1 cellular context compared by ENCODE assay signal in genomic region chr5:179806250-179807045, GRCh38.
TF ChIP-seq lines count a peak whose summit lies in the region.

MGAT4B (minus strand) TSS chr5:179806866; CDS start chr5:179806583, 283 bp downstream.

TF ChIP-seq in K562, 482 proteins besides CTCF, POLR2A, EP300 and RAD21 (continued from another document and continues in another):
- peak in 1 of 2 experiments; percentile 71; a peak in 1 of 4 replicates for TF ChIP-seq RCOR1 (IDR thresholded peaks at IDR 0.05; ENCODE audit: borderline replicate concordance in 1 of 2, low read depth in 2 of 2, low read length in 2 of 2)
- no peak for TF ChIP-seq BRCA1 (IDR thresholded peaks at IDR 0.05)
- TF ChIP-seq BRCA1 (CRISPR knock-in tag; IDR thresholded peaks at IDR 0.05), result no peak
- no peak for TF ChIP-seq BDP1 (IDR thresholded peaks at IDR 0.05; ENCODE audit: insufficient read depth, insufficient read length)
- no peak for TF ChIP-seq ZNF589 (CRISPR knock-in tag; IDR thresholded peaks at IDR 0.05; ENCODE audit: low read depth)
- TF ChIP-seq NCOA1 (IDR thresholded peaks at IDR 0.05; ENCODE audit: low read depth), result no peak
- TF ChIP-seq, protein P1, sequence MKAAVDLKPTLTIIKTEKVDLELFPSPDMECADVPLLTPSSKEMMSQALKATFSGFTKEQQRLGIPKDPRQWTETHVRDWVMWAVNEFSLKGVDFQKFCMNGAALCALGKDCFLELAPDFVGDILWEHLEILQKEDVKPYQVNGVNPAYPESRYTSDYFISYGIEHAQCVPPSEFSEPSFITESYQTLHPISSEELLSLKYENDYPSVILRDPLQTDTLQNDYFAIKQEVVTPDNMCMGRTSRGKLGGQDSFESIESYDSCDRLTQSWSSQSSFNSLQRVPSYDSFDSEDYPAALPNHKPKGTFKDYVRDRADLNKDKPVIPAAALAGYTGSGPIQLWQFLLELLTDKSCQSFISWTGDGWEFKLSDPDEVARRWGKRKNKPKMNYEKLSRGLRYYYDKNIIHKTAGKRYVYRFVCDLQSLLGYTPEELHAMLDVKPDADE (conservative IDR thresholded peaks at IDR 0.05; ENCODE audit: control insufficient read depth, low read depth, low read length), result 0 out of 2 replicates have a peak, but pooled peaks have one; percentile 26
- no peak for TF ChIP-seq SMARCA5 (IDR thresholded peaks at IDR 0.05)
- 0 out of 6 replicates have a peak, but pooled peaks of 1 of the 3 experiments have one; percentile 18 for TF ChIP-seq ZBTB11 (CRISPR knock-in tag; IDR thresholded peaks at IDR 0.05)
- TF ChIP-seq ZNF253 (CRISPR knock-in tag; conservative IDR thresholded peaks at IDR 0.05), result no peak
- no peak for TF ChIP-seq ZNF274 (IDR thresholded peaks at IDR 0.05; ENCODE audit: borderline replicate concordance, low read depth, low read length)
- TF ChIP-seq, protein P2, sequence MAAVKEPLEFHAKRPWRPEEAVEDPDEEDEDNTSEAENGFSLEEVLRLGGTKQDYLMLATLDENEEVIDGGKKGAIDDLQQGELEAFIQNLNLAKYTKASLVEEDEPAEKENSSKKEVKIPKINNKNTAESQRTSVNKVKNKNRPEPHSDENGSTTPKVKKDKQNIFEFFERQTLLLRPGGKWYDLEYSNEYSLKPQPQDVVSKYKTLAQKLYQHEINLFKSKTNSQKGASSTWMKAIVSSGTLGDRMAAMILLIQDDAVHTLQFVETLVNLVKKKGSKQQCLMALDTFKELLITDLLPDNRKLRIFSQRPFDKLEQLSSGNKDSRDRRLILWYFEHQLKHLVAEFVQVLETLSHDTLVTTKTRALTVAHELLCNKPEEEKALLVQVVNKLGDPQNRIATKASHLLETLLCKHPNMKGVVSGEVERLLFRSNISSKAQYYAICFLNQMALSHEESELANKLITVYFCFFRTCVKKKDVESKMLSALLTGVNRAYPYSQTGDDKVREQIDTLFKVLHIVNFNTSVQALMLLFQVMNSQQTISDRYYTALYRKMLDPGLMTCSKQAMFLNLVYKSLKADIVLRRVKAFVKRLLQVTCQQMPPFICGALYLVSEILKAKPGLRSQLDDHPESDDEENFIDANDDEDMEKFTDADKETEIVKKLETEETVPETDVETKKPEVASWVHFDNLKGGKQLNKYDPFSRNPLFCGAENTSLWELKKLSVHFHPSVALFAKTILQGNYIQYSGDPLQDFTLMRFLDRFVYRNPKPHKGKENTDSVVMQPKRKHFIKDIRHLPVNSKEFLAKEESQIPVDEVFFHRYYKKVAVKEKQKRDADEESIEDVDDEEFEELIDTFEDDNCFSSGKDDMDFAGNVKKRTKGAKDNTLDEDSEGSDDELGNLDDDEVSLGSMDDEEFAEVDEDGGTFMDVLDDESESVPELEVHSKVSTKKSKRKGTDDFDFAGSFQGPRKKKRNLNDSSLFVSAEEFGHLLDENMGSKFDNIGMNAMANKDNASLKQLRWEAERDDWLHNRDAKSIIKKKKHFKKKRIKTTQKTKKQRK (IDR thresholded peaks at IDR 0.05; ENCODE audit: borderline replicate concordance, low read depth, low read length), result no peak
- TF ChIP-seq, protein P3, sequence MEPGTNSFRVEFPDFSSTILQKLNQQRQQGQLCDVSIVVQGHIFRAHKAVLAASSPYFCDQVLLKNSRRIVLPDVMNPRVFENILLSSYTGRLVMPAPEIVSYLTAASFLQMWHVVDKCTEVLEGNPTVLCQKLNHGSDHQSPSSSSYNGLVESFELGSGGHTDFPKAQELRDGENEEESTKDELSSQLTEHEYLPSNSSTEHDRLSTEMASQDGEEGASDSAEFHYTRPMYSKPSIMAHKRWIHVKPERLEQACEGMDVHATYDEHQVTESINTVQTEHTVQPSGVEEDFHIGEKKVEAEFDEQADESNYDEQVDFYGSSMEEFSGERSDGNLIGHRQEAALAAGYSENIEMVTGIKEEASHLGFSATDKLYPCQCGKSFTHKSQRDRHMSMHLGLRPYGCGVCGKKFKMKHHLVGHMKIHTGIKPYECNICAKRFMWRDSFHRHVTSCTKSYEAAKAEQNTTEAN (CRISPR knock-in tag; IDR thresholded peaks at IDR 0.05), result no peak
- TF ChIP-seq, protein P4, sequence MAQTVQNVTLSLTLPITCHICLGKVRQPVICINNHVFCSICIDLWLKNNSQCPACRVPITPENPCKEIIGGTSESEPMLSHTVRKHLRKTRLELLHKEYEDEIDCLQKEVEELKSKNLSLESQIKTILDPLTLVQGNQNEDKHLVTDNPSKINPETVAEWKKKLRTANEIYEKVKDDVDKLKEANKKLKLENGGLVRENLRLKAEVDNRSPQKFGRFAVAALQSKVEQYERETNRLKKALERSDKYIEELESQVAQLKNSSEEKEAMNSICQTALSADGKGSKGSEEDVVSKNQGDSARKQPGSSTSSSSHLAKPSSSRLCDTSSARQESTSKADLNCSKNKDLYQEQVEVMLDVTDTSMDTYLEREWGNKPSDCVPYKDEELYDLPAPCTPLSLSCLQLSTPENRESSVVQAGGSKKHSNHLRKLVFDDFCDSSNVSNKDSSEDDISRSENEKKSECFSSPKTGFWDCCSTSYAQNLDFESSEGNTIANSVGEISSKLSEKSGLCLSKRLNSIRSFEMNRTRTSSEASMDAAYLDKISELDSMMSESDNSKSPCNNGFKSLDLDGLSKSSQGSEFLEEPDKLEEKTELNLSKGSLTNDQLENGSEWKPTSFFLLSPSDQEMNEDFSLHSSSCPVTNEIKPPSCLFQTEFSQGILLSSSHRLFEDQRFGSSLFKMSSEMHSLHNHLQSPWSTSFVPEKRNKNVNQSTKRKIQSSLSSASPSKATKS (CRISPR knock-in tag; IDR thresholded peaks at IDR 0.05), result no peak
- no peak for TF ChIP-seq MTA2 (IDR thresholded peaks at IDR 0.05; ENCODE audit: low read depth)
- no peak for TF ChIP-seq HMG20A (CRISPR knock-in tag; conservative IDR thresholded peaks at IDR 0.05)
- TF ChIP-seq ZNF79 (CRISPR knock-in tag; IDR thresholded peaks at IDR 0.05; ENCODE audit: low read depth), result no peak
- TF ChIP-seq ELF2 (CRISPR knock-in tag; IDR thresholded peaks at IDR 0.05), result no peak
- no peak for TF ChIP-seq FOXA3 (CRISPR knock-in tag; conservative IDR thresholded peaks at IDR 0.05 in 1 of 2, IDR thresholded peaks at IDR 0.05 in 1 of 2)
- no peak for TF ChIP-seq ZNF133 (CRISPR knock-in tag; IDR thresholded peaks at IDR 0.05)
- TF ChIP-seq PHF8 (IDR thresholded peaks at IDR 0.05; ENCODE audit: borderline replicate concordance, low read length), result peak; percentile 42; the same call in 1 of the 2 replicates
- TF ChIP-seq ATF1 (CRISPR knock-in tag; IDR thresholded peaks at IDR 0.05), result no peak
- TF ChIP-seq ATF1 (tag; IDR thresholded peaks at IDR 0.05), result 0 out of 2 replicates have a peak, but pooled peaks have one; percentile 1
- TF ChIP-seq BHLHE40 (IDR thresholded peaks at IDR 0.05; ENCODE audit: low read length), result no peak
- TF ChIP-seq ASH1L (IDR thresholded peaks at IDR 0.05; ENCODE audit: borderline replicate concordance, low read depth, partially characterized antibody), result no peak
- no peak for TF ChIP-seq TAL1 (IDR thresholded peaks at IDR 0.05)
- TF ChIP-seq NCOR1 (IDR thresholded peaks at IDR 0.05), result no peak
- no peak for TF ChIP-seq ZKSCAN8 (CRISPR knock-in tag; IDR thresholded peaks at IDR 0.05)
- no peak for TF ChIP-seq CHD7 (IDR thresholded peaks at IDR 0.05; ENCODE audit: low read depth, low read length)
- TF ChIP-seq RB1 (IDR thresholded peaks at IDR 0.05; ENCODE audit: low read depth), result peak; percentile 48
- TF ChIP-seq NFIC (IDR thresholded peaks at IDR 0.05), result no peak
- no peak for TF ChIP-seq RBM15 (IDR thresholded peaks at IDR 0.05; ENCODE audit: insufficient read depth, low read length)
- peak; percentile 97 for TF ChIP-seq CXXC5 (CRISPR knock-in tag; IDR thresholded peaks at IDR 0.05)
- TF ChIP-seq ETV5 (CRISPR knock-in tag; IDR thresholded peaks at IDR 0.05; ENCODE audit: low read depth), result no peak
- no peak for TF ChIP-seq XRCC3 (IDR thresholded peaks at IDR 0.05)
- TF ChIP-seq RAD51 (IDR thresholded peaks at IDR 0.05; ENCODE audit: borderline replicate concordance, low read depth), result no peak
- no peak for TF ChIP-seq ETS2 (tag; IDR thresholded peaks at IDR 0.05; ENCODE audit: borderline replicate concordance, poor library complexity, severe bottlenecking)
- peak; percentile 8; the same call in 1 of the 2 replicates for TF ChIP-seq JUN (IDR thresholded peaks at IDR 0.05; ENCODE audit: borderline replicate concordance, low read depth, low read length)
- TF ChIP-seq JUN (CRISPR knock-in tag; IDR thresholded peaks at IDR 0.05; ENCODE audit: borderline replicate concordance), result no peak
- TF ChIP-seq ZNF778 (CRISPR knock-in tag; IDR thresholded peaks at IDR 0.05), result no peak
- no peak for TF ChIP-seq SNRNP70 (optimal IDR thresholded peaks at IDR 0.05; ENCODE audit: low read depth, low read length)
- TF ChIP-seq ZNF316 (IDR thresholded peaks at IDR 0.05), result no peak
